1 cellular context compared by ENCODE assay signal in the genomic region with DNA sequence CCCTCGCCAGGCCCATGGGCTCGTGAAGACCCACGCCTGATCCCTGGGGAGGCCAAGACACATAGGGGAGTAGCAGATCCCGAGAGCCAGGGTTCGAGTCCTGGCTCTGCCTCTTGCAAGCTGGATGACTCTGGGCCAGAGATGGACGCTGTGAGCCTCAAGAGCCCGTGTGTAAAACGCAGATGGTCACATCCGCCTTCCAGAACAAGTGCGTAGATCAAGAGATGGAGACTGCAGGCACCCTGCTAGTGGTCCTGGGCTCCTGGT.
TF ChIP-seq lines count a peak whose summit lies in the region.

No MANE protein-coding gene starts in this region.

TF ChIP-seq in IMR-90, 13 proteins besides CTCF, POLR2A, EP300 and RAD21:
- no peak for TF ChIP-seq BHLHE40 (IDR thresholded peaks at IDR 0.05; ENCODE audit: low read depth, low read length)
- TF ChIP-seq RCOR1 (IDR thresholded peaks at IDR 0.05; ENCODE audit: insufficient replicate concordance, low read length), result no peak
- no peak for TF ChIP-seq CHD1 (IDR thresholded peaks at IDR 0.05; ENCODE audit: low read depth, low read length)
- TF ChIP-seq, protein P1, sequence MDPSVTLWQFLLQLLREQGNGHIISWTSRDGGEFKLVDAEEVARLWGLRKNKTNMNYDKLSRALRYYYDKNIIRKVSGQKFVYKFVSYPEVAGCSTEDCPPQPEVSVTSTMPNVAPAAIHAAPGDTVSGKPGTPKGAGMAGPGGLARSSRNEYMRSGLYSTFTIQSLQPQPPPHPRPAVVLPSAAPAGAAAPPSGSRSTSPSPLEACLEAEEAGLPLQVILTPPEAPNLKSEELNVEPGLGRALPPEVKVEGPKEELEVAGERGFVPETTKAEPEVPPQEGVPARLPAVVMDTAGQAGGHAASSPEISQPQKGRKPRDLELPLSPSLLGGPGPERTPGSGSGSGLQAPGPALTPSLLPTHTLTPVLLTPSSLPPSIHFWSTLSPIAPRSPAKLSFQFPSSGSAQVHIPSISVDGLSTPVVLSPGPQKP (IDR thresholded peaks at IDR 0.05; ENCODE audit: borderline replicate concordance, low read depth, low read length), result no peak
- no peak for TF ChIP-seq MAFK (IDR thresholded peaks at IDR 0.05; ENCODE audit: low read depth, low read length)
- TF ChIP-seq, protein P2, sequence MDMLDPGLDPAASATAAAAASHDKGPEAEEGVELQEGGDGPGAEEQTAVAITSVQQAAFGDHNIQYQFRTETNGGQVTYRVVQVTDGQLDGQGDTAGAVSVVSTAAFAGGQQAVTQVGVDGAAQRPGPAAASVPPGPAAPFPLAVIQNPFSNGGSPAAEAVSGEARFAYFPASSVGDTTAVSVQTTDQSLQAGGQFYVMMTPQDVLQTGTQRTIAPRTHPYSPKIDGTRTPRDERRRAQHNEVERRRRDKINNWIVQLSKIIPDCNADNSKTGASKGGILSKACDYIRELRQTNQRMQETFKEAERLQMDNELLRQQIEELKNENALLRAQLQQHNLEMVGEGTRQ (IDR thresholded peaks at IDR 0.05; ENCODE audit: low read depth, low read length), result no peak
- TF ChIP-seq NFE2L2 (IDR thresholded peaks at IDR 0.05; ENCODE audit: low read depth, low read length), result no peak
- no peak for TF ChIP-seq MXI1 (IDR thresholded peaks at IDR 0.05; ENCODE audit: borderline replicate concordance, low read depth, low read length)
- TF ChIP-seq CEBPB (IDR thresholded peaks at IDR 0.05; ENCODE audit: low read depth, low read length), result no peak
- no peak for TF ChIP-seq RFX5 (IDR thresholded peaks at IDR 0.05; ENCODE audit: low read depth, low read length)
- TF ChIP-seq SMC3 (IDR thresholded peaks at IDR 0.05; ENCODE audit: low read depth, low read length), result no peak
- no peak for TF ChIP-seq FOS (IDR thresholded peaks at IDR 0.05; ENCODE audit: low read depth, low read length)
- TF ChIP-seq MAZ (IDR thresholded peaks at IDR 0.05; ENCODE audit: borderline replicate concordance, low read depth, low read length), result no peak
TF ChIP-seq in IMR-90: peak in this region for 0.
